In genomic region chr12:24500466-24501232, GRCh38 we compare ENCODE assay signal across 17 cellular contexts.
A peak's percentile ranks its signal among the peaks of the same experiment; 100 is the strongest.
DNase-seq lines count a peak whose midpoint lies in the region; ATAC-seq and TF ChIP-seq lines count a peak whose summit lies in the region.
"Had no signal": no experiment of that assay in that cellular context is flagged by ENCODE, and none has a peak within 500 bp of the region (broad histone marks: within the 10 kb centered on the region; RNA-seq: fewer than 3 reads in every experiment).

No MANE protein-coding gene starts in this region.

- H3K36me3 ChIP-seq in Caco-2 (ENCODE audit: control insufficient read depth, insufficient read depth, low read length) (no peaks in the 10 kb centered on the region), sigmoid colon (no peaks in the 10 kb centered on the region)
- H3K36me3 ChIP-seq: lower lobe of right lung had no signal

- H3K27ac Mint-ChIP-seq in Caco-2 (ENCODE audit: unreplicated experiment) (peak overlapping the region; percentile 16), immature natural killer cell (no peak overlapping the region)
- H3K27ac Mint-ChIP-seq: activated B cell treated with CpG ODN at 0.5 μM for 24 hours; activated CD8-positive, alpha-beta memory T cell treated with anti-CD3 and anti-CD28 coated beads, Interleukin-2, amount 10 ng/mL, durations not matched to agents 7 days and 5 days had no signal

- ATAC-seq in HG03095 (IDR thresholded peaks at IDR 0.05; ENCODE audit: unreplicated experiment) = no peak
- ATAC-seq in HG02981 (IDR thresholded peaks at IDR 0.05; ENCODE audit: unreplicated experiment) = no peak
- ATAC-seq: activated CD8-positive, alpha-beta memory T cell treated with anti-CD3 and anti-CD28 coated beads, Interleukin-2, amount 10 ng/mL, durations not matched to agents 7 days and 5 days had no signal

- CTCF ChIA-PET in Caco-2 (lab: Charles Lee) (interaction anchor here (0.6 kb wide), 1 partner anchor 149 kb away, joined by 3 read pairs; no protein-coding TSS in a partner anchor), RWPE1 (lab: Yijun Ruan, JAX) (no interaction called here)

- intact Hi-C loops in Caco-2 (cut with micrococcal nuclease; ENCODE audit: unreplicated experiment) (no loop called here), sigmoid colon (cut with DNase I) (loop anchor here (5.0 kb wide), 1 partner anchor 62 kb away; no protein-coding TSS in a partner anchor)

- no peaks in the 10 kb centered on the region for H3K27me3 Mint-ChIP-seq in Caco-2 (ENCODE audit: insufficient read depth, unreplicated experiment)
- H3K27me3 Mint-ChIP-seq in immature natural killer cell (ENCODE audit: low read depth in 3 of 3) = peaks cover 0 to 2% (median 0%) of the 10 kb centered on the region in 3 donors
- H3K27me3 Mint-ChIP-seq: activated B cell treated with CpG ODN at 0.5 μM for 24 hours; activated CD8-positive, alpha-beta memory T cell treated with anti-CD3 and anti-CD28 coated beads, Interleukin-2, amount 10 ng/mL, durations not matched to agents 7 days and 5 days had no signal

- no peak overlapping the region for H3K4me3 ChIP-seq in Caco-2 (ENCODE audit: low read depth, low read length)
- H3K4me3 ChIP-seq in fibroblast of mammary gland (ENCODE audit: control insufficient read depth, low read depth, low read length) = no peak overlapping the region
- no peak overlapping the region for H3K4me3 ChIP-seq in sigmoid colon
- H3K4me3 ChIP-seq: lower lobe of right lung had no signal

- POLR2A ChIA-PET in Caco-2 (lab: Charles Lee) (no interaction called here), RWPE1 (lab: Yijun Ruan, JAX; ENCODE audit: low non-redundant PET) (no interaction called here)

- no peak for TF ChIP-seq CTCF in Caco-2 (IDR thresholded peaks at IDR 0.05; ENCODE audit: insufficient read depth in 1 of 2, low read depth in 1 of 2, low read length in 1 of 2, severe bottlenecking in 1 of 2, unreplicated experiment in 1 of 2)
- TF ChIP-seq CTCF in RWPE1 (conservative IDR thresholded peaks at IDR 0.05; ENCODE audit: low read depth) = no peak
- TF ChIP-seq CTCF in fibroblast of mammary gland (conservative IDR thresholded peaks at IDR 0.05; ENCODE audit: control insufficient read depth, insufficient read depth, low read depth, low read length) = no peak
- no peak for TF ChIP-seq CTCF in sigmoid colon (IDR thresholded peaks at IDR 0.05)

- BruUV-seq in Caco-2 (replicated peaks; lab: Mats Ljungman, UMichigan) = no TSS peak

- H3K9me3 Mint-ChIP-seq in Caco-2 (ENCODE audit: unreplicated experiment) = peaks cover 11% of the 10 kb centered on the region
- H3K9me3 Mint-ChIP-seq in immature natural killer cell = peaks cover 0 to 6% (median under 1%) of the 10 kb centered on the region in 6 donors
- H3K9me3 Mint-ChIP-seq: activated B cell treated with CpG ODN at 0.5 μM for 24 hours had no signal

- DNase-seq in Caco-2 (no peak), RWPE1 (ENCODE audit: low spot score) (peak; percentile 13), fibroblast of mammary gland (ENCODE audit: low read depth) (peak; percentile 56), sigmoid colon (no peak), immature natural killer cell (no peak), NAMALWA (ENCODE audit: low spot score) (no peak)
- DNase-seq: activated B cell treated with CpG ODN at 0.5 μM for 24 hours; activated CD8-positive, alpha-beta memory T cell treated with anti-CD3 and anti-CD28 coated beads, Interleukin-2, amount 10 ng/mL, durations not matched to agents 7 days and 5 days; activated naive CD4-positive, alpha-beta T cell; central memory CD4-positive, alpha-beta T cell; hypothalamus; lower lobe of right lung; NCI-H1048; small intestine; SW 1271 had no signal

- no peak overlapping the region for H3K27ac ChIP-seq in RWPE1
- H3K27ac ChIP-seq in sigmoid colon = peak overlapping the region in 3 of 4 donors; percentile 31 to 50 (median 32)

- WGBS in sigmoid colon, 2 donors = 60 to 73% methylated on average over 5 of the region's 5 CpGs

- TF ChIP-seq POLR2A in sigmoid colon (IDR thresholded peaks at IDR 0.05) = no peak

- H3K27me3 ChIP-seq in Caco-2 (replicated peaks; ENCODE audit: control insufficient read depth, insufficient read depth, low read length) (no peaks in the 10 kb centered on the region), sigmoid colon (no peaks in the 10 kb centered on the region)

- H3K36me3 Mint-ChIP-seq in Caco-2 (ENCODE audit: insufficient read depth, unreplicated experiment) (no peaks in the 10 kb centered on the region), immature natural killer cell (no peaks in the 10 kb centered on the region)
- H3K36me3 Mint-ChIP-seq: activated CD8-positive, alpha-beta memory T cell treated with anti-CD3 and anti-CD28 coated beads, Interleukin-2, amount 10 ng/mL, durations not matched to agents 7 days and 5 days had no signal

- H3K4me3 Mint-ChIP-seq in Caco-2 (ENCODE audit: unreplicated experiment) = no peak overlapping the region
- no peak overlapping the region for H3K4me3 Mint-ChIP-seq in immature natural killer cell
- H3K4me3 Mint-ChIP-seq: activated B cell treated with CpG ODN at 0.5 μM for 24 hours; activated CD8-positive, alpha-beta memory T cell treated with anti-CD3 and anti-CD28 coated beads, Interleukin-2, amount 10 ng/mL, durations not matched to agents 7 days and 5 days had no signal

- peaks cover 28% of the 10 kb centered on the region for H3K4me1 ChIP-seq in Caco-2
- H3K4me1 ChIP-seq in sigmoid colon = peaks cover 0 to 32% (median 13%) of the 10 kb centered on the region in 4 donors
- H3K4me1 ChIP-seq: lower lobe of right lung had no signal

- no peak for TF ChIP-seq EP300 in sigmoid colon (IDR thresholded peaks at IDR 0.05)

- H3K9me3 ChIP-seq in Caco-2 = no peaks in the 10 kb centered on the region
- no peaks in the 10 kb centered on the region for H3K9me3 ChIP-seq in sigmoid colon
- H3K9me3 ChIP-seq: lower lobe of right lung had no signal

- H3K4me1 Mint-ChIP-seq in Caco-2 (ENCODE audit: low read depth, unreplicated experiment) = peaks cover 19% of the 10 kb centered on the region
- no peaks in the 10 kb centered on the region for H3K4me1 Mint-ChIP-seq in immature natural killer cell
- H3K4me1 Mint-ChIP-seq: activated CD8-positive, alpha-beta memory T cell treated with anti-CD3 and anti-CD28 coated beads, Interleukin-2, amount 10 ng/mL, durations not matched to agents 7 days and 5 days had no signal

Comparison
In these comparisons a context has a peak if more than half of its experiments do, and no peak if none do; other contexts are left out.
1. DNase-seq: peak in RWPE1 (single experiment) and fibroblast of mammary gland (single experiment); none in Caco-2 (0 of 2), sigmoid colon (single experiment), immature natural killer cell (0 of 3) and NAMALWA (single experiment).